ENCODE assay signal across 8 cellular contexts in genomic region chr1:111448918-111449702, GRCh38. TPM values are rescaled to one million over a fixed set of nuclear protein-coding genes. Genes with fewer than 3 reads are reported as not detected.
A peak's percentile ranks its signal among the peaks of the same experiment; 100 is the strongest.
DNase-seq lines count a peak whose midpoint lies in the region; ATAC-seq, FAIRE-seq and TF ChIP-seq lines count a peak whose summit lies in the region.

Gene ATP5PB (plus strand): TSS chr1:111449464. CDS start chr1:111449542, 78 bp downstream.
Gene WDR77 (minus strand): TSS chr1:111449256. CDS start chr1:111449169, 87 bp downstream.

- H3K36me3 Mint-ChIP-seq in chondrocyte (ENCODE audit: low read depth): peaks cover 8% of the 10 kb centered on the region

- H2AFZ ChIP-seq in keratinocyte (ENCODE audit: control insufficient read depth, low read length): peak within 1 kb of the TSS; percentile 97

- peaks cover 6% of the 10 kb centered on the region for H4K20me1 ChIP-seq in keratinocyte (ENCODE audit: control insufficient read depth, extremely low read depth, insufficient read depth, low read length)

- dilution Hi-C loops in keratinocyte (cut with MboI; ENCODE audit: extremely low pct_ligation_motif_present, low sequenced_read_pairs): no loop called here

- no peaks in the 10 kb centered on the region for H3K27me3 Mint-ChIP-seq in chondrocyte (ENCODE audit: low read depth)

- peak within 1 kb of the TSS; percentile 100 for H3K4me3 Mint-ChIP-seq in chondrocyte (ENCODE audit: unreplicated experiment)

- peaks cover 83% of the 10 kb centered on the region for H3K79me2 ChIP-seq in keratinocyte (ENCODE audit: control insufficient read depth, insufficient read depth, low read length)

- no peaks in the 10 kb centered on the region for H3K27me3 ChIP-seq in keratinocyte (ENCODE audit: control insufficient read depth, extremely low read depth, insufficient read depth, low read length)

- H3K9me1 ChIP-seq in keratinocyte (ENCODE audit: control insufficient read depth, extremely low read depth, insufficient read depth, low read length): no peaks in the 10 kb centered on the region

- peak; percentile 99 to 100 for DNase-seq in AML-193 (lab: John Stamatoyannopoulos, UW)
- peak; percentile 97 for DNase-seq in NCI-H510A treated with DMSO at 0.1 percent for 48 hours (lab: John Stamatoyannopoulos, UW)
- peak; percentile 72 to 80 for DNase-seq in activated CD4-positive, alpha-beta T cell treated with anti-CD3 and anti-CD28 coated beads for 24 hours (ENCODE audit: low read depth in 2 of 2)
- peak; percentile 97 for DNase-seq in chondrocyte (ENCODE audit: low spot score)
- peak; percentile 96 for DNase-seq in keratinocyte (ENCODE audit: low read depth, low spot score)
- DNase-seq in stimulated activated CD4-positive, alpha-beta T cell treated with anti-CD3 and anti-CD28 coated beads, Interleukin-15, amount 100 ng/mL, for 1 hour (ENCODE audit: low read depth in 1 of 2, low spot score in 1 of 2): peak; percentile 63 to 76

- H3K4me1 Mint-ChIP-seq in chondrocyte (ENCODE audit: low read depth): peaks cover 47% of the 10 kb centered on the region

- H3K9ac ChIP-seq in keratinocyte (ENCODE audit: control insufficient read depth, extremely low read depth, insufficient read depth, low read length): peak within 1 kb of the TSS; percentile 98

- H3K36me3 ChIP-seq in keratinocyte (ENCODE audit: control insufficient read depth in 2 of 2, extremely low read depth in 1 of 2, insufficient read depth in 2 of 2, low read length in 2 of 2): peaks cover 9 to 18% of the 10 kb centered on the region in 2 experiments

- TF ChIP-seq CTCF in chondrocyte (IDR thresholded peaks at IDR 0.05) (peak; percentile 34), keratinocyte (optimal IDR thresholded peaks at IDR 0.05 in 1 of 3, IDR thresholded peaks at IDR 0.05 in 1 of 3, conservative IDR thresholded peaks at IDR 0.05 in 1 of 3; ENCODE audit: extremely low read depth in 1 of 3, insufficient read depth in 2 of 3, low read length in 3 of 3) (no peak)

- H3K27ac ChIP-seq in keratinocyte (ENCODE audit: control insufficient read depth, insufficient read depth, low read length): peak within 1 kb of the TSS; percentile 93

- H3K9me3 ChIP-seq in keratinocyte (ENCODE audit: control insufficient read depth, low read depth, low read length): no peaks in the 10 kb centered on the region

- peaks cover 29% of the 10 kb centered on the region for H3K4me1 ChIP-seq in keratinocyte (ENCODE audit: control insufficient read depth, extremely low read depth, insufficient read depth, low read length)

- H3K9me3 Mint-ChIP-seq in chondrocyte (ENCODE audit: low read depth): no peaks in the 10 kb centered on the region

- peak within 1 kb of the TSS; percentile 93 to 98 (median 93) for H3K4me3 ChIP-seq in keratinocyte (ENCODE audit: control insufficient read depth in 2 of 3, extremely low read depth in 1 of 3, insufficient read depth in 2 of 3, low read depth in 1 of 3, low read length in 3 of 3)

- peak within 1 kb of the TSS; percentile 89 for H3K4me2 ChIP-seq in keratinocyte (ENCODE audit: control insufficient read depth, extremely low read depth, insufficient read depth, low read depth, low read length)

- peak; percentile 76 for FAIRE-seq in keratinocyte (lab: Jason Lieb, UNC)

- TF ChIP-seq POLR2A in GM19193 (IDR thresholded peaks at IDR 0.05; ENCODE audit: extremely low read depth, insufficient read depth, insufficient read length): peak; percentile 73

- peak within 1 kb of the TSS; percentile 99 for H3K27ac Mint-ChIP-seq in chondrocyte (ENCODE audit: unreplicated experiment)

- ATAC-seq in HG03439 (IDR thresholded peaks at IDR 0.05; ENCODE audit: unreplicated experiment): peak; percentile 95

RNA-seq across cellular contexts. Expression of gene ATP5PB, which starts in this region (rescaled TPM):
- 145 to 183 TPM (median 147 TPM) in 3 replicates for total RNA-seq in chondrocyte
- 360 to 539 TPM (median 395 TPM) in 3 replicates for polyA plus RNA-seq in keratinocyte
- 387 TPM for polyA plus RNA-seq in keratinocyte (2011; ENCODE audit: low read depth)
- 337 and 617 TPM in 2 replicates for polyA plus RNA-seq in keratinocyte (2011; cell fraction: cytosol; rRNA removed)
- 204 and 256 TPM in 2 replicates for polyA plus RNA-seq in keratinocyte (2011; cell fraction: nucleus; rRNA removed)
- polyA plus RNA-seq in keratinocyte (2012; ENCODE audit: low replicate concordance): 233 and 313 TPM in 2 replicates
- 85.6 to 244 TPM (median 150 TPM) in 3 replicates for polyA minus RNA-seq in keratinocyte
- polyA minus RNA-seq in keratinocyte (2011; cell fraction: cytosol; rRNA and poly(A)+ RNA removed): 169 TPM
- 43.6 and 79.3 TPM in 2 replicates for polyA minus RNA-seq in keratinocyte (2011; cell fraction: nucleus; rRNA and poly(A)+ RNA removed)

RNA-seq across cellular contexts. Expression of gene WDR77, which starts in this region (rescaled TPM):
- 19.2 to 25.9 TPM (median 19.5 TPM) in 3 replicates for total RNA-seq in chondrocyte
- polyA plus RNA-seq in keratinocyte: 91.5 to 171 TPM (median 110 TPM) in 3 replicates
- polyA plus RNA-seq in keratinocyte (2011; ENCODE audit: low read depth): 11.2 TPM
- polyA plus RNA-seq in keratinocyte (2011; cell fraction: cytosol; rRNA removed): 120 TPM in 2 replicates
- 136 and 159 TPM in 2 replicates for polyA plus RNA-seq in keratinocyte (2011; cell fraction: nucleus; rRNA removed)
- polyA plus RNA-seq in keratinocyte (2012; ENCODE audit: low replicate concordance): 31.9 and 61.7 TPM in 2 replicates
- 93.0 to 276 TPM (median 169 TPM) in 3 replicates for polyA minus RNA-seq in keratinocyte
- 43.5 TPM for polyA minus RNA-seq in keratinocyte (2011; cell fraction: cytosol; rRNA and poly(A)+ RNA removed)
- polyA minus RNA-seq in keratinocyte (2011; cell fraction: nucleus; rRNA and poly(A)+ RNA removed): 38.2 and 64.8 TPM in 2 replicates

Comparison
In these comparisons a context has a peak if more than half of its experiments do, and no peak if none do; other contexts are left out.
1. Peak in every context shown above with its lines: DNase-seq, ATAC-seq, H3K4me3 ChIP-seq and H3K27ac ChIP-seq.